29 cellular contexts compared by ENCODE assay signal in the genomic region with DNA sequence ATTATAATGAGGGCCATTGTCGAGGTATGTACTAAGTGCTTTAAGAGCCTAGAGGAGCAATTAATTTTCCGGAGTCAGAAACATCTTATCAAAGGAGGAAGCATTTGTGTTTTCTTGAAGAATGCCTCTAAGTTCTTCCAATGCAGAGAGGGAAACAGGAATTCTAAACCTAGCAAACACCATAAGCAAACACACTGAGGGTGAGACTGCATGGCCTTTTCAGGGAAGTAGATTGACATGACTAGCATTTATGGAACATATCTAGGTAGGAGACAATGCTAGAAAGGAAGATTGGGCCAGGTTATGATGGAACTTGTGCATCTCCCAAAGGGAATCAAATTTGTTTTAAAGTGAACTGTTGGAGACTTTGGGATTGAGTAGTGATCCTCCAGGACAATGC.
"Had no signal": no experiment of that assay in that cellular context is flagged by ENCODE, and none has a peak within 500 bp of the region (broad histone marks: within the 10 kb centered on the region; RNA-seq: fewer than 3 reads in every experiment).

No MANE protein-coding gene starts in this region.

- H3K4me1 Mint-ChIP-seq: activated CD4-positive, alpha-beta T cell treated with anti-CD3 and anti-CD28 coated beads for 36 hours; activated CD4-positive, alpha-beta T cell treated with anti-CD3 and anti-CD28 coated beads, Interleukin-2, amount 10 ng/mL, durations not matched to agents 24 days and 14 days; activated CD8-positive, alpha-beta memory T cell treated with anti-CD3 and anti-CD28 coated beads, Interleukin-2, amount 10 ng/mL, durations not matched to agents 7 days and 5 days; activated naive CD4-positive, alpha-beta T cell treated with anti-CD3 and anti-CD28 coated beads, Interleukin-2, amount 50 U/mL, for 24 hours; activated naive CD8-positive, alpha-beta T cell treated with anti-CD3 and anti-CD28 coated beads for 36 hours; endodermal cell had no signal

- H3K27ac ChIP-seq: adrenal gland, body of pancreas had no signal

- H3K4me3 ChIP-seq: adrenal gland, body of pancreas had no signal

- H3K27ac Mint-ChIP-seq: activated CD4-positive, alpha-beta memory T cell treated with anti-CD3 and anti-CD28 coated beads for 36 hours; activated CD4-positive, alpha-beta T cell treated with anti-CD3 and anti-CD28 coated beads for 36 hours; activated CD4-positive, alpha-beta T cell treated with anti-CD3 and anti-CD28 coated beads, Interleukin-2, amount 10 ng/mL, durations not matched to agents 24 days and 14 days; activated CD8-positive, alpha-beta memory T cell treated with anti-CD3 and anti-CD28 coated beads, Interleukin-2, amount 10 ng/mL, durations not matched to agents 7 days and 5 days; activated CD8-positive, alpha-beta T cell treated with anti-CD3 and anti-CD28 coated beads, Interleukin-2, amount 10 ng/mL, durations not matched to agents 7 days and 5 days; activated naive CD4-positive, alpha-beta T cell treated with anti-CD3 and anti-CD28 coated beads for 36 hours; activated naive CD4-positive, alpha-beta T cell treated with anti-CD3 and anti-CD28 coated beads, Interleukin-2, amount 50 U/mL, for 24 hours; activated naive CD8-positive, alpha-beta T cell treated with anti-CD3 and anti-CD28 coated beads for 36 hours; activated naive CD8-positive, alpha-beta T cell treated with anti-CD3 and anti-CD28 coated beads, Interleukin-2, amount 50 U/mL, for 24 hours; activated T-helper 1 cell treated with anti-CD3 and anti-CD28 coated beads, Interleukin-12 subunit alpha, Interleukin-12 subunit beta, Interleukin-2, Interleukin-4 antibody, amounts not matched to agents 30 ng/mL and 10 ng/mL and 1 ng/mL, durations not matched to agents 14 hours and 24 hours and 36 hours; activated T-helper 2 cell treated with anti-CD3 and anti-CD28 coated beads, Interferon-gamma antibody, Interleukin-2, Interleukin-4, amounts not matched to agents 10 μg/mL and 5 μg/mL and 100 μg/mL, durations not matched to agents 14 hours and 24 hours and 36 hours; endodermal cell had no signal

- H3K27me3 Mint-ChIP-seq: activated CD4-positive, alpha-beta T cell treated with anti-CD3 and anti-CD28 coated beads for 36 hours; activated naive CD4-positive, alpha-beta T cell treated with anti-CD3 and anti-CD28 coated beads, Interleukin-2, amount 50 U/mL, for 24 hours; activated naive CD8-positive, alpha-beta T cell treated with anti-CD3 and anti-CD28 coated beads for 36 hours had no signal

- H3K27me3 ChIP-seq: adrenal gland, body of pancreas had no signal

- H3K9me3 Mint-ChIP-seq: activated CD4-positive, alpha-beta memory T cell treated with anti-CD3 and anti-CD28 coated beads for 36 hours; activated naive CD4-positive, alpha-beta T cell treated with anti-CD3 and anti-CD28 coated beads for 36 hours; activated naive CD4-positive, alpha-beta T cell treated with anti-CD3 and anti-CD28 coated beads, Interleukin-2, amount 50 U/mL, for 24 hours; activated naive CD8-positive, alpha-beta T cell treated with anti-CD3 and anti-CD28 coated beads for 36 hours; activated naive CD8-positive, alpha-beta T cell treated with anti-CD3 and anti-CD28 coated beads, Interleukin-2, amount 50 U/mL, for 24 hours; activated T-helper 1 cell treated with anti-CD3 and anti-CD28 coated beads, Interleukin-12 subunit alpha, Interleukin-12 subunit beta, Interleukin-2, Interleukin-4 antibody, amounts not matched to agents 30 ng/mL and 10 ng/mL and 1 ng/mL, durations not matched to agents 14 hours and 24 hours and 36 hours; activated T-helper 2 cell treated with anti-CD3 and anti-CD28 coated beads, Interferon-gamma antibody, Interleukin-2, Interleukin-4, amounts not matched to agents 10 μg/mL and 5 μg/mL and 100 μg/mL, durations not matched to agents 14 hours and 24 hours and 36 hours; endodermal cell had no signal

- H3K9me3 ChIP-seq: adrenal gland, body of pancreas had no signal

- ATAC-seq: activated CD4-positive, alpha-beta T cell treated with anti-CD3 and anti-CD28 coated beads for 36 hours; activated CD8-positive, alpha-beta memory T cell treated with anti-CD3 and anti-CD28 coated beads, Interleukin-2, amount 10 ng/mL, durations not matched to agents 7 days and 5 days; activated CD8-positive, alpha-beta T cell treated with anti-CD3 and anti-CD28 coated beads, Interleukin-2, amount 10 ng/mL, durations not matched to agents 7 days and 5 days; activated naive CD8-positive, alpha-beta T cell treated with anti-CD3 and anti-CD28 coated beads, Interleukin-2, amount 50 U/mL, for 24 hours; body of pancreas; esophagus mucosa had no signal

- DNase-seq: activated CD4-positive, alpha-beta memory T cell treated with anti-CD3 and anti-CD28 coated beads for 36 hours; activated CD4-positive, alpha-beta T cell treated with anti-CD3 and anti-CD28 coated beads for 36 hours; activated CD4-positive, CD25-positive, alpha-beta regulatory T cell; activated CD4-positive, CD25-positive, alpha-beta regulatory T cell treated with anti-CD3 and anti-CD28 coated beads, Interleukin-2, amount 50 U/mL, for 72 hours; activated CD8-positive, alpha-beta memory T cell treated with anti-CD3 and anti-CD28 coated beads, Interleukin-2, amount 10 ng/mL, durations not matched to agents 7 days and 5 days; activated CD8-positive, alpha-beta memory T cell treated with anti-CD3 and anti-CD28 coated beads, Interleukin-2, amount 50 U/mL, for 4 hours; activated CD8-positive, alpha-beta T cell treated with anti-CD3 and anti-CD28 coated beads, Interleukin-2, amount 10 ng/mL, durations not matched to agents 7 days and 5 days; activated effector memory CD4-positive, alpha-beta T cell treated with anti-CD3 and anti-CD28 coated beads, Interleukin-2, amount 50 U/mL, for 16 hours; activated naive CD4-positive, alpha-beta T cell treated with anti-CD3 and anti-CD28 coated beads for 36 hours; activated naive CD8-positive, alpha-beta T cell treated with anti-CD3 and anti-CD28 coated beads for 36 hours; activated naive CD8-positive, alpha-beta T cell treated with anti-CD3 and anti-CD28 coated beads, Interleukin-2, amount 50 U/mL, for 24 hours; activated T-cell treated with anti-CD3 and anti-CD28 coated beads, Interleukin-2, amount 50 U/mL, for 1 hour; activated T-cell treated with anti-CD3 and anti-CD28 coated beads, Interleukin-2, amount 50 U/mL, for 48 hours; adrenal gland; amygdala; aorta; body of pancreas; caudate nucleus; cortex of kidney; effector memory CD4-positive, alpha-beta T cell; endodermal cell; foreskin fibroblast; head of caudate nucleus; T-helper 2 cell had no signal

- H3K4me3 Mint-ChIP-seq: activated CD4-positive, alpha-beta memory T cell treated with anti-CD3 and anti-CD28 coated beads for 36 hours; activated CD4-positive, alpha-beta T cell treated with anti-CD3 and anti-CD28 coated beads for 36 hours; activated CD4-positive, alpha-beta T cell treated with anti-CD3 and anti-CD28 coated beads, Interleukin-2, amount 10 ng/mL, durations not matched to agents 24 days and 14 days; activated CD8-positive, alpha-beta memory T cell treated with anti-CD3 and anti-CD28 coated beads, Interleukin-2, amount 10 ng/mL, durations not matched to agents 7 days and 5 days; activated CD8-positive, alpha-beta T cell treated with anti-CD3 and anti-CD28 coated beads, Interleukin-2, amount 10 ng/mL, durations not matched to agents 7 days and 5 days; activated naive CD4-positive, alpha-beta T cell treated with anti-CD3 and anti-CD28 coated beads for 36 hours; activated naive CD4-positive, alpha-beta T cell treated with anti-CD3 and anti-CD28 coated beads, Interleukin-2, amount 50 U/mL, for 24 hours; activated naive CD8-positive, alpha-beta T cell treated with anti-CD3 and anti-CD28 coated beads for 36 hours; activated naive CD8-positive, alpha-beta T cell treated with anti-CD3 and anti-CD28 coated beads, Interleukin-2, amount 50 U/mL, for 24 hours; activated T-helper 1 cell treated with anti-CD3 and anti-CD28 coated beads, Interleukin-12 subunit alpha, Interleukin-12 subunit beta, Interleukin-2, Interleukin-4 antibody, amounts not matched to agents 30 ng/mL and 10 ng/mL and 1 ng/mL, durations not matched to agents 14 hours and 24 hours and 36 hours; endodermal cell had no signal

- H3K4me1 ChIP-seq: adrenal gland, body of pancreas had no signal

- H3K36me3 Mint-ChIP-seq: activated CD4-positive, alpha-beta memory T cell treated with anti-CD3 and anti-CD28 coated beads for 36 hours; activated CD8-positive, alpha-beta memory T cell treated with anti-CD3 and anti-CD28 coated beads, Interleukin-2, amount 10 ng/mL, durations not matched to agents 7 days and 5 days; activated naive CD8-positive, alpha-beta T cell treated with anti-CD3 and anti-CD28 coated beads for 36 hours had no signal
